ENCODE assay signal across 36 cellular contexts in the genomic region with DNA sequence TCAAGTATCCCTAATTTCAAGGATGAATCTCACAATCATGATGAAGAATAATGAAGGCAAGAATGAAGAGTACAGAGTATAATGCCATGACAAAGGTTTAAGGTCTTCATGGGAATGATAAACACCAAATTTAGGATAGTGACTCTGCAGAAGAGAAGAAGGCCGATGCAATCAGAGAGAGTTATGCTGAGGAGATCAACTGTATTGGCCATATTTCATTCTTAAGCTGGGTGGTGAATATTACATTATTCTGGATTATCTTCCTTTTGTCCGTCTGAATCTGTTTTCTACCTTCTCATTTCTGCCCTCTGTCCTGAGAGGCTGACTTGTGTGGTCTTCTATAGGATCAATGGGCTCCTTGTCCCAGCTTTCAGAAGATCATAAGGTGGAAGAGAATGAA.
"Had no signal": no experiment of that assay in that cellular context is flagged by ENCODE, and none has a peak within 500 bp of the region (broad histone marks: within the 10 kb centered on the region; RNA-seq: fewer than 3 reads in every experiment).

No MANE protein-coding gene starts in this region.

- H3K36me3 ChIP-seq: MG63 had no signal

- H3K9me3 ChIP-seq: MG63 had no signal

- H3K27me3 ChIP-seq: MG63 had no signal

- H3K4me3 ChIP-seq: MG63 had no signal

- DNase-seq: Karpas-422, Kasumi-1, MG63, MM.1S, MV-4-11, NCI-H1048, NCI-H1092, NCI-H1092 treated with DMSO at 0.1 percent for 48 hours, NCI-H1105, NCI-H1105 treated with DMSO at 0.1 percent for 48 hours, NCI-H1417, NCI-H1417 treated with DMSO at 0.1 percent for 48 hours, NCI-H1436, NCI-H1436 treated with DMSO at 0.1 percent for 48 hours, NCI-H146, NCI-H1694, NCI-H1694 treated with DMSO at 0.1 percent for 48 hours, NCI-H187, NCI-H187 treated with DMSO at 0.1 percent for 48 hours, NCI-H1930, NCI-H2029, NCI-H2029 treated with DMSO at 0.1 percent for 48 hours, NCI-H2081, NCI-H2081 treated with DMSO at 0.1 percent for 48 hours, NCI-H2107, NCI-H2171, NCI-H2171 treated with DMSO at 0.1 percent for 48 hours, NCI-H2227 treated with DMSO at 0.1 percent for 48 hours, NCI-H226, NCI-H345, NCI-H446, NCI-H446 treated with DMSO at 0.1 percent for 48 hours, NCI-H510A, NCI-H510A treated with DMSO at 0.1 percent for 48 hours, NCI-H524, NCI-H524 treated with DMSO at 0.1 percent for 48 hours had no signal
